In the genomic region with DNA sequence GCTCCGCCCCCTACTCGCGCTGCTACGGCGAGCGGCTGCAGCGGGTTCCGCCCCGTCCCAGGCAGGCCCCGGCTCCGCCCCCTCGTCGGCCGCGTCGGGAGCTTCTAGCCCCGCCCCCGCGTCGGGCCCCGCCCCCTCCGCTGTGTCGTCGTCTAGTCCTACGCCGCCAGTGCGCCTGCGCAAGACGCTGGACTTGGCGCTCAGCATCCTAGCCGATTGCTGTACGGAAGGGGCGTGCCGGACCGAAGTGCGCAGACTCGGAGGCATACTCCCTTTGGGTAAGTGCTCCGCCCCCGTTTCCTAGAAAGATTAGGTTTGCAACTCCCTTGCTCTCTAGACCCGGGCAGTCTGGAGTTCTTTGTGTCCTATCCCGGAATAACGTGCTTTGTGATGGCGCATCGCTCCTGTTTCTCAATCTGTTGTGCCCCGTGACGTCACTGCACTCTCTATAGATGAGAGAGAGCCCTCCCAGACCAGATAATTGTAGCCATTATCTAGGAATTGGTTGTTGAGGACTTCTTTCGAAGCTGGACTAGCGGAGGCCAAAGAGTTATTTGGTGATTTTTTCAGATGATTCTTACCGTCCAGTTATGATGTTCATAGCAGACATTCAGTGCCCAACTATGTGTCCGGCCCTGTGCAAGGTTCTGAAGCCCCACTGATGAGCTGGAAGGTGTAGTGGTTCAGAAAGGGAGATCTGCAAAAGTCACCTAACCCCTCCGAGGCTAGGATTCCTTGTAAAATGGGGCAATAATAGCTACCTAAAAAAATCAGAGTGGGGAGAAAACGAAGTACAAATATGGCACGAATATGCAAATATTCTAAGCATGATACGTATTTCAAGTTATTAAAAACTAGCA, we compare ENCODE assay signal across 8 cellular contexts. TPM values are rescaled to one million over a fixed set of nuclear protein-coding genes. Genes with fewer than 3 reads are reported as not detected.
DNase-seq lines count a peak whose midpoint lies in the region; ATAC-seq and TF ChIP-seq lines count a peak whose summit lies in the region.

No MANE protein-coding gene starts in this region.

- H3K27me3 Mint-ChIP-seq in activated B cell treated with CpG ODN at 0.5 μM for 24 hours (no peaks in the 10 kb centered on the region), immature natural killer cell (ENCODE audit: low read depth in 3 of 3) (peaks cover 2 to 16% (median 3%) of the 10 kb centered on the region in 3 donors)

- H3K36me3 Mint-ChIP-seq in activated B cell treated with CpG ODN at 0.5 μM for 24 hours (ENCODE audit: low read depth) (peaks cover 32% of the 10 kb centered on the region), immature natural killer cell (peaks cover 5 to 7% (median 6%) of the 10 kb centered on the region in 3 donors)

- H3K27ac ChIP-seq in caudate nucleus (ENCODE audit: low read depth, low read length): peak overlapping the region; percentile 99

- H3K27ac Mint-ChIP-seq in activated B cell treated with CpG ODN at 0.5 μM for 24 hours (peak overlapping the region; percentile 98), immature natural killer cell (peak overlapping the region; percentile 94 to 98 (median 96))

- peaks cover 46% of the 10 kb centered on the region for H3K4me1 Mint-ChIP-seq in activated B cell treated with CpG ODN at 0.5 μM for 24 hours
- H3K4me1 Mint-ChIP-seq in immature natural killer cell: peaks cover 46 to 51% of the 10 kb centered on the region in 2 donors

- peak overlapping the region; percentile 91 for H3K4me3 Mint-ChIP-seq in activated B cell treated with CpG ODN at 0.5 μM for 24 hours
- peak overlapping the region; percentile 92 to 96 (median 94) for H3K4me3 Mint-ChIP-seq in immature natural killer cell

- TF ChIP-seq CTCF in AG04449 (IDR thresholded peaks at IDR 0.05; ENCODE audit: insufficient read depth, low read length, missing control alignments): no peak
- TF ChIP-seq CTCF in activated B cell treated with CpG ODN at 0.5 μM for 24 hours (IDR thresholded peaks at IDR 0.05): no peak

- POLR2A ChIA-PET in AG04449 (lab: Yijun Ruan, JAX): interaction anchor here (0.6 to 3.8 kb wide), 9 partner anchors 10 to 342 kb away, joined by 3 to 25 read pairs (median 3); partner anchors contain the start of genes FUS, KAT8, RUSF1 and SLC5A2
- POLR2A ChIA-PET in activated B cell treated with CpG ODN at 0.5 μM for 24 hours (lab: Charles Lee): interaction anchor here (0.5 to 3.7 kb wide), 33 partner anchors 9 to 851 kb away, joined by 3 to 35 read pairs (median 5); partner anchors contain the start of genes CTF1, FUS, KAT8 and PHKG2

- ATAC-seq in GM18907 (IDR thresholded peaks at IDR 0.05; ENCODE audit: unreplicated experiment) (peak; percentile 74), HG03159 (IDR thresholded peaks at IDR 0.05; ENCODE audit: unreplicated experiment) (peak; percentile 67), activated B cell treated with CpG ODN at 0.5 μM for 24 hours (ENCODE audit: low read depth) (peak; percentile 80)

- CTCF ChIA-PET in AG04449 (lab: Yijun Ruan, JAX): interaction anchor here (0.8 to 11.7 kb wide), 34 partner anchors 8 to 506 kb away, joined by 3 to 134 read pairs (median 5); partner anchors contain the start of genes HSD3B7, PYCARD, TGFB1I1 and TRIM72
- CTCF ChIA-PET in activated B cell treated with CpG ODN at 0.5 μM for 24 hours (lab: Charles Lee): interaction anchor here (0.9 to 2.3 kb wide), 6 partner anchors 8 to 386 kb away, joined by 3 to 5 read pairs (median 3); partner anchors contain the start of genes ZNF646 and ZNF668

- intact Hi-C loops in activated B cell treated with CpG ODN at 0.5 μM for 24 hours (cut with micrococcal nuclease): loop anchor here (1.0 to 5.0 kb wide), 14 partner anchors 17 to 585 kb away; partner anchors contain the start of genes FUS, KAT8, RUSF1 and SETD1A

- peak overlapping the region; percentile 64 for H3K4me3 ChIP-seq in AG04449 (ENCODE audit: low read depth, low read length)

- DNase-seq in AG04449 (ENCODE audit: low read depth, low spot score) (peak; percentile 90), NCI-H2227 treated with DMSO at 0.1 percent for 48 hours (lab: John Stamatoyannopoulos, UW) (peak; percentile 98), activated B cell treated with CpG ODN at 0.5 μM for 24 hours (peak; percentile 100), caudate nucleus (lab: John Stamatoyannopoulos, UW) (peak; percentile 76 to 100 (median 99)), immature natural killer cell (peak; percentile 100), smooth muscle cell of the brain vasculature (ENCODE audit: low read depth, low spot score) (peak; percentile 97)

- H3K9me3 Mint-ChIP-seq in activated B cell treated with CpG ODN at 0.5 μM for 24 hours (no peaks in the 10 kb centered on the region), immature natural killer cell (no peaks in the 10 kb centered on the region)

RNA-seq across cellular contexts. Expression of gene ARMC5, which starts 0.7 kb away (rescaled TPM):
- 10.9 TPM in 2 replicates for total RNA-seq in activated B cell treated with CpG ODN at 0.5 μM for 24 hours
- 10 to 100 TPM; 11.1 to 16.2 (median 14.2) TPM for polyA plus RNA-seq in immature natural killer cell

RNA-seq across cellular contexts. Expression of gene TGFB1I1, which starts 12.0 kb away (rescaled TPM):
- total RNA-seq in activated B cell treated with CpG ODN at 0.5 μM for 24 hours: 1.4 and 2.6 TPM in 2 replicates
- polyA plus RNA-seq in immature natural killer cell: under 1 TPM in 2 of 3 donors, not detected in 1; 0.32 to 0.53 TPM

RNA-seq across cellular contexts. Expression of gene ZNF843, which starts 17.4 kb away (rescaled TPM):
- total RNA-seq in activated B cell treated with CpG ODN at 0.5 μM for 24 hours: 0.10 and 0.11 TPM in 2 replicates
- under 1 TPM in 2 of 3 donors, not detected in 1; 0.10 to 0.17 TPM for polyA plus RNA-seq in immature natural killer cell

RNA-seq across cellular contexts. Expression of gene SLC5A2, which starts 23.0 kb away (rescaled TPM):
- not detected in 2 replicates for total RNA-seq in activated B cell treated with CpG ODN at 0.5 μM for 24 hours
- 1 to 10 TPM in 1 of 3 donors, under 1 TPM in 1, not detected in 1; 0.72 to 1.9 TPM for polyA plus RNA-seq in immature natural killer cell

RNA-seq across cellular contexts. Expression of gene COX6A2, which starts 31.8 kb away (rescaled TPM):
- total RNA-seq in activated B cell treated with CpG ODN at 0.5 μM for 24 hours: not detected in 2 replicates
- 1 to 10 TPM in 2 of 3 donors, not detected in 1; 1.5 to 1.8 TPM for polyA plus RNA-seq in immature natural killer cell

Comparison
In these comparisons a context has a peak if more than half of its experiments do, and no peak if none do; other contexts are left out.
1. Peak in every context shown above with its lines: DNase-seq, ATAC-seq, H3K4me3 ChIP-seq and H3K27ac ChIP-seq.